Comparison of ENCODE assay signal across 11 cellular contexts in the genomic region with DNA sequence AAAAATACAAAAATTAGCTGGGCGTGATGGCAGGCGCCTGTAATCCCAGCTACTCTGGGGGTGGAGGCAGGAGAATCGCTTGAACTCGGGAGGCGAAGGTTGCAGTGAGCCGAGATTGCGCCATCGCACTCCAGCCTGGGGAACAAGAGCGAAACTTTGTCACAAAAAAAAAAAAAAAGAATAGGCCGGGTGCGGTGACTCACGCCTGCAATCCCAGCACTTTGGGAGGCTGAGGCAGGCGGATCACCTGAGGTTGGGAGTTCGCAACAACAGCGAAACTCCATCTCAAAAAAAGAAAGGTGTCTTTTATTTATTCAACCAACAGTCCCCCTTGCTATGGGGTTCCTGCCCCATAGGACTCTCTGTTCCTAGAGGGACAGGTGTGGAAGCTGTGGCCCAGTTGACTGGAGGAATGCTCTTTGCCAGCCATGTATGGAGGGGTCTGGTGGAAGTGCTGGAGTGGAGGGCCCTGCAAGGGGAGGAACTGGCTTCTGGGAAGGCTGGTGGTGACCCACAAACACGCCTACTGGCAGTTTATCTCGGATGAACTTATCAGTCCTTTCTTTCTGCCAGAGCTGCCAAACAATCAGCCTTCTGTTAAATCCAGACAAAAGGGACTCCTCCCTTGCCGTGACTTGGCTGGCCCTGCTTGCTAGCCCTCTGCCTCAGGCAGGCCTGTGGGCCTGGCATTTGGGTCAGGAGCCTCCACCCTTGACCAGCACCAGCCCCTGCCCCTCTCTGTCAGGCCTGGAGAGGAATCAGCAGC. TPM values are rescaled to one million over a fixed set of nuclear protein-coding genes. Genes with fewer than 3 reads are reported as not detected.
DNase-seq lines count a peak whose midpoint lies in the region; ATAC-seq, FAIRE-seq and TF ChIP-seq lines count a peak whose summit lies in the region.
"Had no signal": no experiment of that assay in that cellular context is flagged by ENCODE, and none has a peak within 500 bp of the region (broad histone marks: within the 10 kb centered on the region; RNA-seq: fewer than 3 reads in every experiment).

No MANE protein-coding gene starts in this region.

- peak; percentile 71 for FAIRE-seq in HepG2 (lab: Jason Lieb, UNC)
- FAIRE-seq: endometrium, islet of Langerhans had no signal

- H3K4me3 ChIP-seq in HepG2 (replicated peaks in 1 of 3; ENCODE audit: insufficient read depth in 1 of 3, low read depth in 2 of 3, low read length in 3 of 3) (peak overlapping the region; percentile 16 to 59 (median 42); a peak in 5 of 6 replicates), right lobe of liver (no peak overlapping the region), ectodermal cell (ENCODE audit: insufficient read depth, low read depth, low read length) (no peak overlapping the region), muscle layer of duodenum (ENCODE audit: low read depth in 1 of 2, low read length in 2 of 2) (no peak overlapping the region)

- no peak; a peak in 1 of 4 replicates for TF ChIP-seq EP300 in HepG2 (IDR thresholded peaks at IDR 0.05; ENCODE audit: low read depth in 2 of 2, low read length in 2 of 2)
- no peak for TF ChIP-seq EP300 in HepG2 (CRISPR knock-in tag; IDR thresholded peaks at IDR 0.05; ENCODE audit: borderline replicate concordance)

- H4K20me1 ChIP-seq in HepG2 (ENCODE audit: insufficient read depth, low read length): no peaks in the 10 kb centered on the region

- TF ChIP-seq POLR2A in HepG2 (IDR thresholded peaks at IDR 0.05; ENCODE audit: insufficient read depth in 1 of 2, low read depth in 2 of 2, low read length in 2 of 2): peak in 1 of 2 experiments; percentile 49; a peak in 2 of 4 replicates
- TF ChIP-seq POLR2A in right lobe of liver (IDR thresholded peaks at IDR 0.05): no peak

- H3K27ac ChIP-seq in HepG2 (ENCODE audit: extremely low read length, insufficient read depth, low read length) (peak overlapping the region; percentile 87), right lobe of liver (peak overlapping the region in 1 of 3 donors; percentile 38), ectodermal cell (ENCODE audit: insufficient read depth, low read depth, low read length, poor library complexity, severe bottlenecking) (peak overlapping the region; percentile 79), muscle layer of duodenum (ENCODE audit: low read length) (peak overlapping the region; percentile 83)

- H3K27me3 ChIP-seq in HepG2 (ENCODE audit: control insufficient read depth in 1 of 2, insufficient read depth in 2 of 2, low read length in 2 of 2): no peaks in the 10 kb centered on the region; a peak in 1 of 5 replicates
- H3K27me3 ChIP-seq in right lobe of liver: no peaks in the 10 kb centered on the region
- H3K27me3 ChIP-seq in ectodermal cell (ENCODE audit: control insufficient read depth, insufficient read depth, low read length, poor library complexity, severe bottlenecking): no peaks in the 10 kb centered on the region
- no peaks in the 10 kb centered on the region for H3K27me3 ChIP-seq in muscle layer of duodenum (ENCODE audit: low read depth, low read length)

- H3K9me3 ChIP-seq in HepG2 (ENCODE audit: low read length): no peaks in the 10 kb centered on the region
- H3K9me3 ChIP-seq in right lobe of liver: no peaks in the 10 kb centered on the region
- no peaks in the 10 kb centered on the region for H3K9me3 ChIP-seq in ectodermal cell (ENCODE audit: control insufficient read depth, low read length)
- H3K9me3 ChIP-seq in muscle layer of duodenum (ENCODE audit: control insufficient read depth in 1 of 2, low read length in 2 of 2): no peaks in the 10 kb centered on the region

- H3K36me3 ChIP-seq in HepG2 (replicated peaks in 1 of 2; ENCODE audit: control insufficient read depth in 1 of 2, insufficient read depth in 2 of 2, low read length in 2 of 2) (no peaks in the 10 kb centered on the region), right lobe of liver (no peaks in the 10 kb centered on the region), ectodermal cell (ENCODE audit: control insufficient read depth, insufficient read depth, low read length) (no peaks in the 10 kb centered on the region), muscle layer of duodenum (ENCODE audit: control insufficient read depth in 1 of 2, insufficient read depth in 2 of 2, low read length in 2 of 2) (peaks cover 0 to 4% of the 10 kb centered on the region in 2 donors)

- peaks cover 82% of the 10 kb centered on the region for H3K4me1 ChIP-seq in HepG2 (ENCODE audit: insufficient read depth, low read length)
- peaks cover 0 to 21% (median 5%) of the 10 kb centered on the region in 4 donors for H3K4me1 ChIP-seq in right lobe of liver
- peaks cover 44% of the 10 kb centered on the region for H3K4me1 ChIP-seq in ectodermal cell (ENCODE audit: control insufficient read depth, insufficient read depth, low read length)
- H3K4me1 ChIP-seq in muscle layer of duodenum (ENCODE audit: control insufficient read depth in 1 of 2, insufficient read depth in 2 of 2, low read length in 2 of 2): peaks cover 8 to 14% of the 10 kb centered on the region in 2 donors

- WGBS in HepG2 (ENCODE audit: low lambda C conversion rate): under 1% methylated on average over 15 of the region's 18 CpGs
- WGBS in right lobe of liver (ENCODE audit: insufficient coverage, low coverage, low lambda C conversion rate, missing lambda C conversion rate): 94% methylated on average over 10 of the region's 18 CpGs
- WGBS in ectodermal cell, 2 experiments: 85 to 89% methylated on average over 18 of the region's 18 CpGs

- TF ChIP-seq CTCF in HepG2 (CRISPR knock-in tag; IDR thresholded peaks at IDR 0.05): no peak
- no peak for TF ChIP-seq CTCF in right lobe of liver (IDR thresholded peaks at IDR 0.05)

- intact Hi-C loops in HepG2 (cut with micrococcal nuclease; ENCODE audit: unreplicated experiment): loop anchor here (5.0 kb wide), 1 partner anchor 207 kb away; a partner anchor contains a TSS
- intact Hi-C loops in right lobe of liver (cut with DNase I): no loop called here

- TF ChIP-seq RAD21 in HepG2 (CRISPR knock-in tag; IDR thresholded peaks at IDR 0.05): no peak

- H2AFZ ChIP-seq in HepG2 (ENCODE audit: low read length): peak overlapping the region; percentile 22

- in situ Hi-C loops in HepG2 (cut with HindIII; ENCODE audit: extremely low pct_ligation_motif_present, low pct_unique_long_range_greater_than_20kb): loop anchor here (5.0 kb wide), 1 partner anchor 57 kb away; no protein-coding TSS in a partner anchor

- H3K79me2 ChIP-seq in HepG2 (ENCODE audit: insufficient read depth, low read length): no peaks in the 10 kb centered on the region

- CTCF ChIA-PET in HepG2 (lab: Yijun Ruan, JAX; ENCODE audit: low intra/inter-chr PET ratio, low total read pairs): no interaction called here

- peak; percentile 91 for DNase-seq in HepG2 (ENCODE audit: low spot score)
- DNase-seq in right lobe of liver: no peak
- DNase-seq in A172 (ENCODE audit: low spot score): no peak
- DNase-seq in 8988T: no peak
- DNase-seq: activated gamma-delta T cell had no signal

- peak; percentile 9 for ATAC-seq in HepG2
- no peak for ATAC-seq in right lobe of liver
- no peak for ATAC-seq in HG02973 (IDR thresholded peaks at IDR 0.05; ENCODE audit: unreplicated experiment)
- no peak for ATAC-seq in GM18519 (IDR thresholded peaks at IDR 0.05; ENCODE audit: low FRiP score, unreplicated experiment)

- peak overlapping the region; percentile 67 for H3K9ac ChIP-seq in HepG2 (ENCODE audit: insufficient read depth, low read depth, low read length)

- BruUV-seq in HepG2 (replicated peaks; lab: Mats Ljungman, UMichigan): TSS peak; percentile 83

- POLR2A ChIA-PET in HepG2 (lab: Yijun Ruan, JAX): interaction anchor here (0.7 to 2.9 kb wide), 13 partner anchors 10 to 547 kb away, joined by 3 to 9 read pairs (median 4); a partner anchor contains a TSS

- peak overlapping the region; percentile 88 for H3K4me2 ChIP-seq in HepG2 (ENCODE audit: low read depth, low read length)

RNA-seq across cellular contexts. Expression of a gene that starts 4.6 kb away (rescaled TPM):
- total RNA-seq in HepG2 (2016; rRNA removed; fragmentation: Illumina TruSeq; extraction: Trizol) (26.0 and 50.4 TPM in 2 replicates), right lobe of liver (10 to 100 TPM; 54.5 to 92.5 (median 65.2) TPM)
- 7.6 and 8.6 TPM in 2 replicates for total RNA-seq in HepG2 (2016; cell fraction: cytosol; rRNA removed; fragmentation: Illumina TruSeq; extraction: Trizol; ENCODE audit: low read depth)
- total RNA-seq in HepG2 (2016; cell fraction: insoluble cytoplasmic fraction; rRNA removed; fragmentation: Illumina TruSeq; extraction: Trizol): 23.1 and 46.3 TPM in 2 replicates
- total RNA-seq in HepG2 (2016; cell fraction: membrane; rRNA removed; fragmentation: Illumina TruSeq; extraction: Trizol): 16.0 and 18.5 TPM in 2 replicates
- 65.8 and 74.0 TPM in 2 replicates for total RNA-seq in HepG2 (2016; cell fraction: nucleus; rRNA removed; fragmentation: Illumina TruSeq; extraction: Trizol)
- polyA plus RNA-seq in HepG2 (2011; rRNA removed): 47.3 and 49.4 TPM in 2 replicates
- 28.9 and 29.7 TPM in 2 replicates for polyA plus RNA-seq in HepG2 (2011; cell fraction: cytosol; rRNA removed)
- polyA plus RNA-seq in HepG2 (2011; cell fraction: nucleus; rRNA removed): 24.1 and 25.2 TPM in 2 replicates
- polyA plus RNA-seq in HepG2 (2012): 16.5 and 18.8 TPM in 2 replicates
- polyA plus RNA-seq in HepG2 (2016; cell fraction: cytosol; fragmentation: Illumina TruSeq; extraction: Trizol; ENCODE audit: low read depth): 3.2 and 3.4 TPM in 2 replicates
- 25.3 and 29.2 TPM in 2 replicates for polyA plus RNA-seq in HepG2 (2016; cell fraction: insoluble cytoplasmic fraction; fragmentation: Illumina TruSeq; extraction: Trizol; ENCODE audit: low read depth)
- polyA plus RNA-seq in HepG2 (2016; cell fraction: membrane; fragmentation: Illumina TruSeq; extraction: Trizol; ENCODE audit: low read depth): 8.3 and 8.4 TPM in 2 replicates
- polyA plus RNA-seq in HepG2 (2016; cell fraction: nucleus; fragmentation: Illumina TruSeq; extraction: Trizol; ENCODE audit: insufficient read depth, low read depth): 93.4 and 97.1 TPM in 2 replicates
- 198 and 220 TPM in 2 replicates for polyA minus RNA-seq in HepG2 (2011; rRNA and poly(A)+ RNA removed; ENCODE audit: low replicate concordance)
- 39.7 and 54.7 TPM in 2 replicates for polyA minus RNA-seq in HepG2 (2011; cell fraction: cytosol; rRNA and poly(A)+ RNA removed)
- polyA minus RNA-seq in HepG2 (2011; cell fraction: nucleus; rRNA and poly(A)+ RNA removed): 16.2 and 17.4 TPM in 2 replicates
- polyA plus RNA-seq in ectodermal cell (2013, experiment 1 of 4): 147 TPM
- 166 TPM for polyA plus RNA-seq in ectodermal cell (2013, experiment 2 of 4)
- polyA plus RNA-seq in ectodermal cell (2013, experiment 3 of 4): 80.3 TPM
- polyA plus RNA-seq in ectodermal cell (2013, experiment 4 of 4): 89.0 TPM
- total RNA-seq in A172 (2014; rRNA removed; shearing (Covaris generic)): 132 and 135 TPM in 2 replicates

RNA-seq across cellular contexts. Expression of a gene that starts 36.3 kb away (rescaled TPM):
- total RNA-seq in HepG2 (2016; rRNA removed; fragmentation: Illumina TruSeq; extraction: Trizol) (9.0 and 11.0 TPM in 2 replicates), right lobe of liver (10 to 100 TPM in 2 of 6 experiments, 1 to 10 TPM in 4; 2.2 to 13.1 (median 8.3) TPM)
- total RNA-seq in HepG2 (2016; cell fraction: cytosol; rRNA removed; fragmentation: Illumina TruSeq; extraction: Trizol; ENCODE audit: low read depth): 0.51 and 0.62 TPM in 2 replicates
- 8.7 and 10.9 TPM in 2 replicates for total RNA-seq in HepG2 (2016; cell fraction: insoluble cytoplasmic fraction; rRNA removed; fragmentation: Illumina TruSeq; extraction: Trizol)
- 2.2 and 2.6 TPM in 2 replicates for total RNA-seq in HepG2 (2016; cell fraction: membrane; rRNA removed; fragmentation: Illumina TruSeq; extraction: Trizol)
- 5.7 and 7.5 TPM in 2 replicates for total RNA-seq in HepG2 (2016; cell fraction: nucleus; rRNA removed; fragmentation: Illumina TruSeq; extraction: Trizol)
- polyA plus RNA-seq in HepG2 (2011; rRNA removed): 18.7 and 21.1 TPM in 2 replicates
- polyA plus RNA-seq in HepG2 (2011; cell fraction: cytosol; rRNA removed): 8.1 and 9.1 TPM in 2 replicates
- 161 and 166 TPM in 2 replicates for polyA plus RNA-seq in HepG2 (2011; cell fraction: nucleus; rRNA removed)
- 10.1 and 10.5 TPM in 2 replicates for polyA plus RNA-seq in HepG2 (2012)
- 0.82 and 1.3 TPM in 2 replicates for polyA plus RNA-seq in HepG2 (2016; cell fraction: cytosol; fragmentation: Illumina TruSeq; extraction: Trizol; ENCODE audit: low read depth)
- polyA plus RNA-seq in HepG2 (2016; cell fraction: insoluble cytoplasmic fraction; fragmentation: Illumina TruSeq; extraction: Trizol; ENCODE audit: low read depth): 13.5 and 14.4 TPM in 2 replicates
- 3.7 and 4.2 TPM in 2 replicates for polyA plus RNA-seq in HepG2 (2016; cell fraction: membrane; fragmentation: Illumina TruSeq; extraction: Trizol; ENCODE audit: low read depth)
- 14.6 and 14.9 TPM in 2 replicates for polyA plus RNA-seq in HepG2 (2016; cell fraction: nucleus; fragmentation: Illumina TruSeq; extraction: Trizol; ENCODE audit: insufficient read depth, low read depth)
- 14.5 and 30.0 TPM in 2 replicates for polyA minus RNA-seq in HepG2 (2011; rRNA and poly(A)+ RNA removed; ENCODE audit: low replicate concordance)
- polyA minus RNA-seq in HepG2 (2011; cell fraction: cytosol; rRNA and poly(A)+ RNA removed): 9.4 and 10.9 TPM in 2 replicates
- polyA minus RNA-seq in HepG2 (2011; cell fraction: nucleus; rRNA and poly(A)+ RNA removed): 8.9 and 11.8 TPM in 2 replicates
- polyA plus RNA-seq in ectodermal cell (2013, experiment 1 of 4): 16.7 TPM
- polyA plus RNA-seq in ectodermal cell (2013, experiment 2 of 4): 24.1 TPM
- 18.9 TPM for polyA plus RNA-seq in ectodermal cell (2013, experiment 3 of 4)
- polyA plus RNA-seq in ectodermal cell (2013, experiment 4 of 4): 17.8 TPM
- 9.5 and 18.8 TPM in 2 replicates for total RNA-seq in A172 (2014; rRNA removed; shearing (Covaris generic))

RNA-seq across cellular contexts. Expression of a gene that starts 43.2 kb away (rescaled TPM):
- total RNA-seq in HepG2 (2016; rRNA removed; fragmentation: Illumina TruSeq; extraction: Trizol): 32.5 and 35.3 TPM in 2 replicates
- total RNA-seq in HepG2 (2016; cell fraction: cytosol; rRNA removed; fragmentation: Illumina TruSeq; extraction: Trizol; ENCODE audit: low read depth): 12.9 and 16.7 TPM in 2 replicates
- 33.2 and 38.6 TPM in 2 replicates for total RNA-seq in HepG2 (2016; cell fraction: insoluble cytoplasmic fraction; rRNA removed; fragmentation: Illumina TruSeq; extraction: Trizol)
- 16.9 and 22.1 TPM in 2 replicates for total RNA-seq in HepG2 (2016; cell fraction: membrane; rRNA removed; fragmentation: Illumina TruSeq; extraction: Trizol)
- 22.8 and 23.3 TPM in 2 replicates for total RNA-seq in HepG2 (2016; cell fraction: nucleus; rRNA removed; fragmentation: Illumina TruSeq; extraction: Trizol)
- 59.0 and 59.2 TPM in 2 replicates for polyA plus RNA-seq in HepG2 (2011; rRNA removed)
- 37.6 and 44.9 TPM in 2 replicates for polyA plus RNA-seq in HepG2 (2011; cell fraction: cytosol; rRNA removed)
- 201 and 205 TPM in 2 replicates for polyA plus RNA-seq in HepG2 (2011; cell fraction: nucleus; rRNA removed)
- 19.8 and 30.2 TPM in 2 replicates for polyA plus RNA-seq in HepG2 (2012)
- 8.3 and 9.4 TPM in 2 replicates for polyA plus RNA-seq in HepG2 (2016; cell fraction: cytosol; fragmentation: Illumina TruSeq; extraction: Trizol; ENCODE audit: low read depth)
- 36.2 and 36.3 TPM in 2 replicates for polyA plus RNA-seq in HepG2 (2016; cell fraction: insoluble cytoplasmic fraction; fragmentation: Illumina TruSeq; extraction: Trizol; ENCODE audit: low read depth)
- polyA plus RNA-seq in HepG2 (2016; cell fraction: membrane; fragmentation: Illumina TruSeq; extraction: Trizol; ENCODE audit: low read depth): 14.7 and 18.6 TPM in 2 replicates
- 57.5 and 61.4 TPM in 2 replicates for polyA plus RNA-seq in HepG2 (2016; cell fraction: nucleus; fragmentation: Illumina TruSeq; extraction: Trizol; ENCODE audit: insufficient read depth, low read depth)
- 0.72 and 63.8 TPM in 2 replicates for polyA minus RNA-seq in HepG2 (2011; rRNA and poly(A)+ RNA removed; ENCODE audit: low replicate concordance)
- polyA minus RNA-seq in HepG2 (2011; cell fraction: cytosol; rRNA and poly(A)+ RNA removed): 17.1 and 17.9 TPM in 2 replicates
- 21.5 and 23.1 TPM in 2 replicates for polyA minus RNA-seq in HepG2 (2011; cell fraction: nucleus; rRNA and poly(A)+ RNA removed)
- total RNA-seq in right lobe of liver: 10 to 100 TPM in 5 of 6 experiments, 1 to 10 TPM in 1; 8.4 to 52.0 (median 31.3) TPM
- polyA plus RNA-seq in ectodermal cell (2013, experiment 1 of 4): 27.6 TPM
- polyA plus RNA-seq in ectodermal cell (2013, experiment 2 of 4): 24.0 TPM
- 29.3 TPM for polyA plus RNA-seq in ectodermal cell (2013, experiment 3 of 4)
- 24.2 TPM for polyA plus RNA-seq in ectodermal cell (2013, experiment 4 of 4)
- 0.93 and 1.8 TPM in 2 replicates for total RNA-seq in A172 (2014; rRNA removed; shearing (Covaris generic))

RNA-seq across cellular contexts. Expression of a gene that starts 53.2 kb away (rescaled TPM):
- total RNA-seq in HepG2 (2016; rRNA removed; fragmentation: Illumina TruSeq; extraction: Trizol) (6.7 and 8.3 TPM in 2 replicates), right lobe of liver (10 to 100 TPM; 15.9 to 26.0 (median 19.4) TPM)
- total RNA-seq in HepG2 (2016; cell fraction: cytosol; rRNA removed; fragmentation: Illumina TruSeq; extraction: Trizol; ENCODE audit: low read depth): 3.9 and 5.0 TPM in 2 replicates
- 7.2 and 7.8 TPM in 2 replicates for total RNA-seq in HepG2 (2016; cell fraction: insoluble cytoplasmic fraction; rRNA removed; fragmentation: Illumina TruSeq; extraction: Trizol)
- total RNA-seq in HepG2 (2016; cell fraction: membrane; rRNA removed; fragmentation: Illumina TruSeq; extraction: Trizol): 10.0 and 10.7 TPM in 2 replicates
- total RNA-seq in HepG2 (2016; cell fraction: nucleus; rRNA removed; fragmentation: Illumina TruSeq; extraction: Trizol): 5.5 and 6.8 TPM in 2 replicates
- polyA plus RNA-seq in HepG2 (2011; rRNA removed): 13.2 and 14.0 TPM in 2 replicates
- 11.5 and 14.0 TPM in 2 replicates for polyA plus RNA-seq in HepG2 (2011; cell fraction: cytosol; rRNA removed)
- 8.3 and 12.0 TPM in 2 replicates for polyA plus RNA-seq in HepG2 (2011; cell fraction: nucleus; rRNA removed)
- polyA plus RNA-seq in HepG2 (2012): 6.6 and 7.1 TPM in 2 replicates
- polyA plus RNA-seq in HepG2 (2016; cell fraction: cytosol; fragmentation: Illumina TruSeq; extraction: Trizol; ENCODE audit: low read depth): 6.2 and 6.7 TPM in 2 replicates
- polyA plus RNA-seq in HepG2 (2016; cell fraction: insoluble cytoplasmic fraction; fragmentation: Illumina TruSeq; extraction: Trizol; ENCODE audit: low read depth): 10.5 and 11.0 TPM in 2 replicates
- polyA plus RNA-seq in HepG2 (2016; cell fraction: membrane; fragmentation: Illumina TruSeq; extraction: Trizol; ENCODE audit: low read depth): 11.6 and 12.6 TPM in 2 replicates
- 15.5 and 16.4 TPM in 2 replicates for polyA plus RNA-seq in HepG2 (2016; cell fraction: nucleus; fragmentation: Illumina TruSeq; extraction: Trizol; ENCODE audit: insufficient read depth, low read depth)
- polyA minus RNA-seq in HepG2 (2011; rRNA and poly(A)+ RNA removed; ENCODE audit: low replicate concordance): 21.6 and 54.5 TPM in 2 replicates
- polyA minus RNA-seq in HepG2 (2011; cell fraction: cytosol; rRNA and poly(A)+ RNA removed): 3.4 and 4.5 TPM in 2 replicates
- polyA minus RNA-seq in HepG2 (2011; cell fraction: nucleus; rRNA and poly(A)+ RNA removed): 11.6 and 15.8 TPM in 2 replicates
- polyA plus RNA-seq in ectodermal cell (2013, experiment 1 of 4): 10.3 TPM
- 9.6 TPM for polyA plus RNA-seq in ectodermal cell (2013, experiment 2 of 4)
- polyA plus RNA-seq in ectodermal cell (2013, experiment 3 of 4): 8.5 TPM
- 9.7 TPM for polyA plus RNA-seq in ectodermal cell (2013, experiment 4 of 4)
- 45.8 and 58.0 TPM in 2 replicates for total RNA-seq in A172 (2014; rRNA removed; shearing (Covaris generic))

RNA-seq across cellular contexts. Expression of a gene that starts 53.7 kb away (rescaled TPM):
- total RNA-seq in HepG2 (2016; rRNA removed; fragmentation: Illumina TruSeq; extraction: Trizol): 177 and 258 TPM in 2 replicates
- 50.5 and 58.1 TPM in 2 replicates for total RNA-seq in HepG2 (2016; cell fraction: cytosol; rRNA removed; fragmentation: Illumina TruSeq; extraction: Trizol; ENCODE audit: low read depth)
- total RNA-seq in HepG2 (2016; cell fraction: insoluble cytoplasmic fraction; rRNA removed; fragmentation: Illumina TruSeq; extraction: Trizol): 183 and 252 TPM in 2 replicates
- total RNA-seq in HepG2 (2016; cell fraction: membrane; rRNA removed; fragmentation: Illumina TruSeq; extraction: Trizol): 129 and 135 TPM in 2 replicates
- total RNA-seq in HepG2 (2016; cell fraction: nucleus; rRNA removed; fragmentation: Illumina TruSeq; extraction: Trizol): 83.6 and 89.9 TPM in 2 replicates
- 117 and 131 TPM in 2 replicates for polyA plus RNA-seq in HepG2 (2011; rRNA removed)
- 162 and 178 TPM in 2 replicates for polyA plus RNA-seq in HepG2 (2011; cell fraction: cytosol; rRNA removed)
- polyA plus RNA-seq in HepG2 (2011; cell fraction: nucleus; rRNA removed): 76.7 and 78.5 TPM in 2 replicates
- 241 and 267 TPM in 2 replicates for polyA plus RNA-seq in HepG2 (2012)
- 79.3 and 88.5 TPM in 2 replicates for polyA plus RNA-seq in HepG2 (2016; cell fraction: cytosol; fragmentation: Illumina TruSeq; extraction: Trizol; ENCODE audit: low read depth)
- 399 and 414 TPM in 2 replicates for polyA plus RNA-seq in HepG2 (2016; cell fraction: insoluble cytoplasmic fraction; fragmentation: Illumina TruSeq; extraction: Trizol; ENCODE audit: low read depth)
- polyA plus RNA-seq in HepG2 (2016; cell fraction: membrane; fragmentation: Illumina TruSeq; extraction: Trizol; ENCODE audit: low read depth): 155 and 170 TPM in 2 replicates
- polyA plus RNA-seq in HepG2 (2016; cell fraction: nucleus; fragmentation: Illumina TruSeq; extraction: Trizol; ENCODE audit: insufficient read depth, low read depth): 173 and 175 TPM in 2 replicates
- polyA minus RNA-seq in HepG2 (2011; rRNA and poly(A)+ RNA removed; ENCODE audit: low replicate concordance): 235 and 368 TPM in 2 replicates
- polyA minus RNA-seq in HepG2 (2011; cell fraction: cytosol; rRNA and poly(A)+ RNA removed): 201 and 223 TPM in 2 replicates
- 42.7 and 56.9 TPM in 2 replicates for polyA minus RNA-seq in HepG2 (2011; cell fraction: nucleus; rRNA and poly(A)+ RNA removed)
- total RNA-seq in right lobe of liver: 100 to 1,000 TPM; 142 to 251 (median 171) TPM
- 397 TPM for polyA plus RNA-seq in ectodermal cell (2013, experiment 1 of 4)
- 402 TPM for polyA plus RNA-seq in ectodermal cell (2013, experiment 2 of 4)
- polyA plus RNA-seq in ectodermal cell (2013, experiment 3 of 4): 357 TPM
- polyA plus RNA-seq in ectodermal cell (2013, experiment 4 of 4): 410 TPM
- total RNA-seq in A172 (2014; rRNA removed; shearing (Covaris generic)): 612 and 632 TPM in 2 replicates

Comparison
In these comparisons a context has a peak if more than half of its experiments do, and no peak if none do; other contexts are left out.
1. H3K4me3 ChIP-seq: peak in HepG2 (3 of 3); none in right lobe of liver (0 of 3), ectodermal cell (single experiment) and muscle layer of duodenum (0 of 2).